2 cellular contexts compared by ENCODE assay signal in genomic region chr15:67542192-67542461, GRCh38.
TF ChIP-seq lines count a peak whose summit lies in the region.

No MANE protein-coding gene starts in this region.

TF ChIP-seq in IMR-90, 13 proteins besides CTCF, POLR2A, EP300 and RAD21:
- TF ChIP-seq RFX5 (IDR thresholded peaks at IDR 0.05; ENCODE audit: low read depth, low read length) (no peak), NFE2L2 (IDR thresholded peaks at IDR 0.05; ENCODE audit: low read depth, low read length) (no peak), CEBPB (IDR thresholded peaks at IDR 0.05; ENCODE audit: low read depth, low read length) (no peak), FOS (IDR thresholded peaks at IDR 0.05; ENCODE audit: low read depth, low read length) (no peak), RCOR1 (IDR thresholded peaks at IDR 0.05; ENCODE audit: insufficient replicate concordance, low read length) (no peak), ELK1 (IDR thresholded peaks at IDR 0.05; ENCODE audit: borderline replicate concordance, low read depth, low read length) (no peak), BHLHE40 (IDR thresholded peaks at IDR 0.05; ENCODE audit: low read depth, low read length) (no peak), USF2 (IDR thresholded peaks at IDR 0.05; ENCODE audit: low read depth, low read length) (no peak), CHD1 (IDR thresholded peaks at IDR 0.05; ENCODE audit: low read depth, low read length) (no peak)
TF ChIP-seq in IMR-90: peak in this region for 0.

TF ChIP-seq in K562, 482 proteins besides CTCF, POLR2A, EP300 and RAD21:
- TF ChIP-seq SAFB2 (IDR thresholded peaks at IDR 0.05; ENCODE audit: borderline replicate concordance, low read depth, low read length, severe bottlenecking) (no peak), XRCC4 (IDR thresholded peaks at IDR 0.05; ENCODE audit: extremely low read depth, insufficient read depth, insufficient read length) (no peak), GTF2E2 (tag; IDR thresholded peaks at IDR 0.05) (peak; percentile 85; the same call in 1 of the 2 replicates), HES1 (IDR thresholded peaks at IDR 0.05; ENCODE audit: low read depth) (no peak), ZNF274 (IDR thresholded peaks at IDR 0.05; ENCODE audit: borderline replicate concordance, low read depth, low read length) (no peak), E2F8 (IDR thresholded peaks at IDR 0.05; ENCODE audit: low read depth, partially characterized antibody) (peak; percentile 21), PKNOX1 (IDR thresholded peaks at IDR 0.05) (no peak), PML (IDR thresholded peaks at IDR 0.05; ENCODE audit: low read length) (0 out of 2 replicates have a peak, but pooled peaks have one; percentile 37), MYC (IDR thresholded peaks at IDR 0.05; ENCODE audit: low read depth, low read length) (no peak), MYC (CRISPR knock-in tag; IDR thresholded peaks at IDR 0.05; ENCODE audit: borderline replicate concordance, low read depth) (peak; percentile 70; the same call in 1 of the 2 replicates), E2F1 (CRISPR knock-in tag; IDR thresholded peaks at IDR 0.05) (no peak), HDAC2 (IDR thresholded peaks at IDR 0.05) (0 out of 2 replicates have a peak, but pooled peaks have one; percentile 16), NRF1 (conservative IDR thresholded peaks at IDR 0.05 in 1 of 2, IDR thresholded peaks at IDR 0.05 in 1 of 2) (no peak), HDAC1 (IDR thresholded peaks at IDR 0.05) (0 out of 4 replicates have a peak, but pooled peaks of 1 of the 2 experiments have one; percentile 76), CHD7 (IDR thresholded peaks at IDR 0.05; ENCODE audit: low read depth, low read length) (no peak), FOSL1 (tag; conservative IDR thresholded peaks at IDR 0.05) (peak; percentile 41; the same call in 1 of the 2 replicates), RBFOX2 (IDR thresholded peaks at IDR 0.05; ENCODE audit: low read depth, low read length) (no peak)
TF ChIP-seq in K562: peak in this region for 7.
